Comparison of ENCODE assay signal across 9 cellular contexts in the genomic region with DNA sequence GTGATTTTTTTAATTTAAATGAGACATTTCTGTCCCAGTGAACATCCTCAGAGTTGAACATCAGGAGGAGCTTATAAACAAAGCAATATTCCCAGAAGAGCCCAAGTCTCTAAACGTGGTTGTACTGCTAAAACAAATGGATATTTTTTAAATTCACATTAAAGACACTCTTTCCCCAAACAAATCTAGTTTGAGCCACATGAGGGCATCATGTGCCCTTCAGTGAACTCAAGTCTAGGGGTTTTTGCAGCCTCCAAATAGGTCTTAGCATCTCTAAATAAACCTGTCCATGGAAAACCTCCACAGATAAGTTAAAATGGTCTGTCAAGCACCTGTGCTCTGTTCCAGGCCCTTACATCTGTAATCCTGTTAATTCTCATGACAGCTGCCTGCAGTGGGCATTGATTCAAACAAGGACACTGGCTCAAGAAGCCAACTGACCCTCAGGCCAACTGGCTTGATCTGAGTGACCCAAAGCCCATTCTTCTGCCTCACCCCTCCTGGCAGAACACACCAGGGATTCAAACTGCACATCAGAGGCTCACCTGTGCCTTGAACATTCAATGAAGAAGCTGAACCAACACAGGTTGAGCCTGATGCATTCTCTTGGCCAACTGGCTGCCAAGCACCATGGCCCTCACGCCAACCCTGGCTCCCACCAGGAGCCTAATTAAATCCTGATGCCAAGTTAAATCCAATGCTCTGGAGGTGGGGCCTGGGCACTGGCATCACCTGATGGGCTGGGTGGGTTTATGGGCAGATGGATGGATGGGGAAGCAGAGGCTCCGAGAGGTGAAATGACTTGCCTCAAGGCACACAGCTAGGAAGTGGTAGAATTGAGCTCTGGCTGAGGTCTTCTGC. TPM values are rescaled to one million over a fixed set of nuclear protein-coding genes. Genes with fewer than 3 reads are reported as not detected.
DNase-seq lines count a peak whose midpoint lies in the region; ATAC-seq, FAIRE-seq and TF ChIP-seq lines count a peak whose summit lies in the region.
"Had no signal": no experiment of that assay in that cellular context is flagged by ENCODE, and none has a peak within 500 bp of the region (broad histone marks: within the 10 kb centered on the region; RNA-seq: fewer than 3 reads in every experiment).

No MANE protein-coding gene starts in this region.

- no peaks in the 10 kb centered on the region for H3K9me3 ChIP-seq in DND-41 (ENCODE audit: insufficient read depth, low read length, severe bottlenecking)

- no peak overlapping the region for H3K9ac ChIP-seq in DND-41 (ENCODE audit: low read depth, low read length)

- no peak overlapping the region for H3K4me2 ChIP-seq in DND-41 (ENCODE audit: insufficient read depth, low read length)

- DNase-seq in DND-41: peak; percentile 23
- peak; percentile 41 for DNase-seq in HTR-8/SVneo (ENCODE audit: insufficient read length, low spot score)
- peak; percentile 67 for DNase-seq in astrocyte of the spinal cord (ENCODE audit: low read depth, low spot score)
- DNase-seq in myocyte (ENCODE audit: low read depth): peak; percentile 67
- DNase-seq in cerebellum (ENCODE audit: low spot score): no peak

- H3K36me3 ChIP-seq in DND-41 (ENCODE audit: insufficient read depth, low read length): peaks cover 31% of the 10 kb centered on the region

- H2AFZ ChIP-seq in DND-41 (ENCODE audit: low read depth, low read length): no peak overlapping the region

- H3K27me3 ChIP-seq in DND-41 (ENCODE audit: insufficient read depth, low read length, poor library complexity): no peaks in the 10 kb centered on the region

- H3K27ac ChIP-seq in DND-41 (ENCODE audit: low read length): no peak overlapping the region

- H3K79me2 ChIP-seq in DND-41 (ENCODE audit: insufficient read depth, low read length): no peaks in the 10 kb centered on the region

- in situ Hi-C loops in astrocyte of the spinal cord (cut with HindIII; ENCODE audit: low sequenced_read_pairs): no loop called here

- no peak for ATAC-seq in DND-41 (ENCODE audit: insufficient read depth, low read depth)
- ATAC-seq in GM18505 (IDR thresholded peaks at IDR 0.05; ENCODE audit: unreplicated experiment): no peak
- no peak for ATAC-seq in GM19455 (IDR thresholded peaks at IDR 0.05; ENCODE audit: unreplicated experiment)
- ATAC-seq in HG02870 (IDR thresholded peaks at IDR 0.05; ENCODE audit: unreplicated experiment): no peak

- FAIRE-seq in HTR-8/SVneo (lab: Jason Lieb, UNC): no peak

- no peak overlapping the region for H3K4me3 ChIP-seq in DND-41 (ENCODE audit: low read depth in 1 of 2, low read length in 2 of 2)
- H3K4me3 ChIP-seq in astrocyte of the spinal cord (ENCODE audit: low read depth, low read length): no peak overlapping the region

- H3K4me1 ChIP-seq in DND-41 (ENCODE audit: insufficient read depth, low read length): peaks cover 6% of the 10 kb centered on the region; the same call in 1 of the 2 replicates

- no peak for TF ChIP-seq POLR2A in GM18505 (IDR thresholded peaks at IDR 0.05; ENCODE audit: borderline replicate concordance, extremely low read depth, insufficient read depth, insufficient read length)

- H4K20me1 ChIP-seq in DND-41 (ENCODE audit: insufficient read depth, low read length): no peaks in the 10 kb centered on the region

- TF ChIP-seq CTCF in DND-41 (IDR thresholded peaks at IDR 0.05; ENCODE audit: borderline replicate concordance, extremely low read depth, low read length, poor library complexity, severe bottlenecking) (peak; percentile 54), astrocyte of the spinal cord (IDR thresholded peaks at IDR 0.05; ENCODE audit: low read depth, low read length) (peak; percentile 47)

RNA-seq across cellular contexts. Expression of gene ISCU, which starts 8.6 kb away (rescaled TPM):
- total RNA-seq in myocyte (129 and 149 TPM in 2 replicates), cerebellum (40.1 TPM)
- 188 TPM for polyA plus RNA-seq in myocyte (2012)

RNA-seq across cellular contexts. Expression of gene SART3, which starts 10.0 kb away (rescaled TPM):
- 39.6 and 43.0 TPM in 2 replicates for total RNA-seq in myocyte
- polyA plus RNA-seq in myocyte (2012): 30.4 TPM
- total RNA-seq in cerebellum: 112 TPM

RNA-seq across cellular contexts. Expression of gene TMEM119, which starts 26.9 kb away (rescaled TPM):
- total RNA-seq in myocyte: 34.4 and 55.5 TPM in 2 replicates
- polyA plus RNA-seq in myocyte (2012): 50.8 TPM
- 1.1 TPM for total RNA-seq in cerebellum
- total RNA-seq: pulmonary artery endothelial cell had no signal

RNA-seq across cellular contexts. Expression of gene FICD, which starts 55.9 kb away (rescaled TPM):
- total RNA-seq in myocyte: 3.9 and 4.7 TPM in 2 replicates
- 10.4 TPM for polyA plus RNA-seq in myocyte (2012)
- total RNA-seq in cerebellum: 3.4 TPM

Comparison
In these comparisons a context has a peak if more than half of its experiments do, and no peak if none do; other contexts are left out.
1. RNA of gene TMEM119, which starts 26.9 kb away (total RNA-seq): 34.4 to 55.5 TPM in myocyte; 1.1 TPM in cerebellum (single experiment); every median in the first group is over 10 times any median in the second.